In genomic region chr2:236393101-236393500, GRCh38 we compare ENCODE assay signal across 20 cellular contexts.
DNase-seq lines count a peak whose midpoint lies in the region; ATAC-seq, FAIRE-seq and TF ChIP-seq lines count a peak whose summit lies in the region.
"Had no signal": no experiment of that assay in that cellular context is flagged by ENCODE, and none has a peak within 500 bp of the region (broad histone marks: within the 10 kb centered on the region; RNA-seq: fewer than 3 reads in every experiment).

No MANE protein-coding gene starts in this region.

- H3K9ac ChIP-seq in BLaER1 (no peak overlapping the region), H1 (replicated peaks in 1 of 4; ENCODE audit: extremely low read depth in 1 of 4, low read depth in 3 of 4, low read length in 3 of 4) (no peak overlapping the region), neuronal stem cell (ENCODE audit: low read depth, low read length, poor library complexity) (no peak overlapping the region)

- peak; percentile 36 for FAIRE-seq in GM12892 (lab: Jason Lieb, UNC)
- no peak for FAIRE-seq in H1 (lab: Jason Lieb, UNC)
- FAIRE-seq in RCC 7860 (lab: Jason Lieb, UNC) = no peak
- FAIRE-seq: GM12878, GM18507 had no signal

- H3K23ac ChIP-seq in H1 (ENCODE audit: insufficient read length) (no peak overlapping the region), neuronal stem cell (ENCODE audit: low read depth, low read length, poor library complexity) (no peak overlapping the region)

- H4K91ac ChIP-seq in H1 (replicated peaks; ENCODE audit: insufficient read length, low read length) (no peak overlapping the region), neuronal stem cell (ENCODE audit: low read depth, low read length, poor library complexity) (no peak overlapping the region)

- no peak overlapping the region for H3K4ac ChIP-seq in H1 (replicated peaks; ENCODE audit: insufficient read length, low read depth, low read length)
- no peak overlapping the region for H3K4ac ChIP-seq in neuronal stem cell (ENCODE audit: low read length)

- H3K56ac ChIP-seq in H1 (replicated peaks; ENCODE audit: insufficient read length, low read depth, low read length) = no peak overlapping the region

- TF ChIP-seq POLR2A in GM12892 (IDR thresholded peaks at IDR 0.05; ENCODE audit: low read depth, low read length) (no peak), H1 (IDR thresholded peaks at IDR 0.05; ENCODE audit: control extremely low read depth in 1 of 2, low read depth in 2 of 2, low read length in 2 of 2) (no peak)

- H3K9me3 Mint-ChIP-seq in Caco-2 (ENCODE audit: unreplicated experiment) = no peaks in the 10 kb centered on the region

- H3K4me1 ChIP-seq in BLaER1 (peaks cover 7% of the 10 kb centered on the region), H1 (replicated peaks in 1 of 4; ENCODE audit: control insufficient read depth in 3 of 4, insufficient read depth in 4 of 4, low read length in 3 of 4) (no peaks in the 10 kb centered on the region; a peak in 1 of 7 replicates), neuronal stem cell (ENCODE audit: control insufficient read depth in 2 of 2, insufficient read depth in 1 of 2, low read depth in 1 of 2, low read length in 2 of 2) (peaks cover 0 to 2% of the 10 kb centered on the region in 2 donors), Caco-2 (no peaks in the 10 kb centered on the region)
- H3K4me1 ChIP-seq: HAP-1 had no signal

- no peaks in the 10 kb centered on the region for H3K9me3 ChIP-seq in BLaER1
- H3K9me3 ChIP-seq in H1 (ENCODE audit: insufficient read depth in 2 of 2, low read depth in 1 of 2, low read length in 1 of 2) = no peaks in the 10 kb centered on the region
- H3K9me3 ChIP-seq in neuronal stem cell (replicated peaks in 1 of 2; ENCODE audit: control insufficient read depth in 2 of 2, insufficient read depth in 1 of 2, low read depth in 1 of 2, low read length in 2 of 2) = no peaks in the 10 kb centered on the region
- H3K9me3 ChIP-seq in Caco-2 = no peaks in the 10 kb centered on the region
- H3K9me3 ChIP-seq: HAP-1 had no signal

- WGBS in H1 (ENCODE audit: extremely low coverage in 1 of 2, insufficient coverage in 1 of 2, insufficient read length in 1 of 2, insufficient replicate concordance in 2 of 2, low coverage in 1 of 2, low lambda C conversion rate in 2 of 2, missing lambda C conversion rate in 1 of 2), 2 experiments = 90% methylated on average over 3 of the region's 3 CpGs; no CpG with 5 or more reads in 1 of the 2 experiments
- no CpG with 5 or more reads among the region's 3 CpGs for WGBS in neuronal stem cell (ENCODE audit: extremely low coverage in 2 of 2, insufficient read length in 2 of 2, insufficient replicate concordance in 1 of 2), 2 donors

- H3K4me3 ChIP-seq in BLaER1 (no peak overlapping the region), H1 (ENCODE audit: extremely low read depth in 1 of 4, insufficient read depth in 2 of 4, low read depth in 3 of 4, low read length in 4 of 4) (no peak overlapping the region), neuronal stem cell (ENCODE audit: low read length in 2 of 2) (peak overlapping the region in 1 of 2 donors; percentile 51), Caco-2 (ENCODE audit: low read depth, low read length) (no peak overlapping the region)
- H3K4me3 ChIP-seq: GM12878, HAP-1 had no signal

- no peak overlapping the region; the same call in 1 of the 2 replicates for H2BK12ac ChIP-seq in H1 (ENCODE audit: low read depth, low read length)
- no peak overlapping the region for H2BK12ac ChIP-seq in neuronal stem cell (ENCODE audit: low read length)

- H3K36me3 ChIP-seq in BLaER1 (no peaks in the 10 kb centered on the region), H1 (ENCODE audit: control insufficient read depth in 2 of 4, insufficient read depth in 4 of 4, low read length in 3 of 4) (no peaks in the 10 kb centered on the region), neuronal stem cell (replicated peaks in 1 of 2; ENCODE audit: control insufficient read depth in 2 of 2, insufficient read depth in 2 of 2, low read length in 2 of 2) (no peaks in the 10 kb centered on the region), Caco-2 (ENCODE audit: control insufficient read depth, insufficient read depth, low read length) (no peaks in the 10 kb centered on the region)
- H3K36me3 ChIP-seq: HAP-1 had no signal

- H2BK15ac ChIP-seq in H1 (ENCODE audit: low read length) (no peak overlapping the region), neuronal stem cell (ENCODE audit: low read length) (no peak overlapping the region)

- no peak overlapping the region for H2AFZ ChIP-seq in H1 (ENCODE audit: low read length)
- no peak overlapping the region for H2AFZ ChIP-seq in neuronal stem cell (ENCODE audit: low read length)

- intact Hi-C loops in Caco-2 (cut with micrococcal nuclease; ENCODE audit: unreplicated experiment) = no loop called here

- H3K27ac Mint-ChIP-seq in Caco-2 (ENCODE audit: unreplicated experiment) = no peak overlapping the region
- H3K27ac Mint-ChIP-seq: CD14-positive monocyte; CD4-positive, alpha-beta memory T cell had no signal

- no peaks in the 10 kb centered on the region for H3K79me2 ChIP-seq in H1 (ENCODE audit: control insufficient read depth in 1 of 2, insufficient read depth in 2 of 2, low read length in 2 of 2)

- no peaks in the 10 kb centered on the region for H3K23me2 ChIP-seq in H1 (ENCODE audit: low read depth, low read length)

- H2BK5ac ChIP-seq in H1 (ENCODE audit: low read depth, low read length) (peak overlapping the region; percentile 49; the same call in 1 of the 2 replicates), neuronal stem cell (ENCODE audit: low read length) (no peak overlapping the region)

- no peak overlapping the region for H4K8ac ChIP-seq in H1 (ENCODE audit: extremely low read depth, insufficient read depth, low read length)
- no peak overlapping the region for H4K8ac ChIP-seq in neuronal stem cell (ENCODE audit: low read depth, low read length)

- no peak for TF ChIP-seq RAD21 in H1 (IDR thresholded peaks at IDR 0.05 in 1 of 2, conservative IDR thresholded peaks at IDR 0.05 in 1 of 2; ENCODE audit: low read depth in 2 of 2, low read length in 2 of 2)

- peaks cover 2% of the 10 kb centered on the region for H3K27me3 Mint-ChIP-seq in Caco-2 (ENCODE audit: insufficient read depth, unreplicated experiment)

- no peak for TF ChIP-seq EP300 in H1 (IDR thresholded peaks at IDR 0.05; ENCODE audit: borderline replicate concordance in 1 of 2, low read depth in 2 of 2, low read length in 2 of 2)

- H2BK120ac ChIP-seq in H1 (replicated peaks; ENCODE audit: low read depth, low read length) (no peak overlapping the region), neuronal stem cell (ENCODE audit: low read depth, low read length) (no peak overlapping the region)

- H3K4me1 Mint-ChIP-seq in Caco-2 (ENCODE audit: low read depth, unreplicated experiment) = no peaks in the 10 kb centered on the region
- H3K4me1 Mint-ChIP-seq: CD14-positive monocyte; CD4-positive, alpha-beta memory T cell had no signal

- H2AK5ac ChIP-seq in H1 (ENCODE audit: low read depth, low read length) (no peak overlapping the region; the same call in 1 of the 2 replicates), neuronal stem cell (ENCODE audit: low read depth, low read length) (no peak overlapping the region)

- no peaks in the 10 kb centered on the region for H3K36me3 Mint-ChIP-seq in Caco-2 (ENCODE audit: insufficient read depth, unreplicated experiment)
- H3K36me3 Mint-ChIP-seq: CD14-positive monocyte; CD4-positive, alpha-beta memory T cell had no signal

- POLR2A ChIA-PET in H1 (lab: Charles Lee; ENCODE audit: partially characterized antibody) (no interaction called here), Caco-2 (lab: Charles Lee) (no interaction called here)

- H3K79me1 ChIP-seq in H1 (ENCODE audit: low read depth, low read length) (no peaks in the 10 kb centered on the region), neuronal stem cell (ENCODE audit: low read depth, low read length) (no peaks in the 10 kb centered on the region)

- H3K27me3 ChIP-seq in BLaER1 = no peaks in the 10 kb centered on the region
- no peaks in the 10 kb centered on the region for H3K27me3 ChIP-seq in H1 (replicated peaks in 1 of 4; ENCODE audit: control insufficient read depth in 3 of 4, extremely low read depth in 1 of 4, insufficient read depth in 3 of 4, low read length in 3 of 4)
- H3K27me3 ChIP-seq in neuronal stem cell (ENCODE audit: control insufficient read depth in 3 of 3, insufficient read depth in 3 of 3, low read depth in 1 of 3, low read length in 3 of 3) = no peaks in the 10 kb centered on the region
- no peaks in the 10 kb centered on the region for H3K27me3 ChIP-seq in Caco-2 (replicated peaks; ENCODE audit: control insufficient read depth, insufficient read depth, low read length)

- no peak overlapping the region for H3K18ac ChIP-seq in H1 (ENCODE audit: extremely low read depth, low read length)
- H3K18ac ChIP-seq in neuronal stem cell (ENCODE audit: low read length) = peak overlapping the region; percentile 1

- DNase-seq in GM12892 (ENCODE audit: insufficient read length) = no peak
- DNase-seq in H1 (ENCODE audit: low read depth in 1 of 2, low spot score in 2 of 2) = no peak
- DNase-seq in neuronal stem cell (ENCODE audit: low spot score) = no peak
- DNase-seq in NCI-H1694 (lab: John Stamatoyannopoulos, UW) = no peak
- no peak for DNase-seq in stimulated activated naive CD8-positive, alpha-beta T cell treated with anti-CD3 and anti-CD28 coated beads, Interleukin-15, Interleukin-2, amounts not matched to agents 100 U/mL and 50 U/mL, for 24 hours
- DNase-seq in RCC 7860 (ENCODE audit: low spot score) = no peak
- no peak for DNase-seq in Caco-2
- DNase-seq: ACHN; AML-193; Calu3; CD4-positive, alpha-beta memory T cell; DMS79 treated with DMSO at 0.1 percent for 48 hours; GF-D8; GOT3; KG1 had no signal

- H3K14ac ChIP-seq in H1 (ENCODE audit: insufficient read length) = no peak overlapping the region
- H3K14ac ChIP-seq in neuronal stem cell (ENCODE audit: low read length) = no peak overlapping the region

- no peak overlapping the region for H3K4me3 Mint-ChIP-seq in Caco-2 (ENCODE audit: unreplicated experiment)
- H3K4me3 Mint-ChIP-seq: CD14-positive monocyte; CD4-positive, alpha-beta memory T cell had no signal

- BruUV-seq in Caco-2 (replicated peaks; lab: Mats Ljungman, UMichigan) = no TSS peak

- H3K27ac ChIP-seq in BLaER1 = no peak overlapping the region
- H3K27ac ChIP-seq in H1 (ENCODE audit: low read depth, low read length) = no peak overlapping the region
- H3K27ac ChIP-seq in neuronal stem cell (replicated peaks; ENCODE audit: low read length) = no peak overlapping the region

- H3K4me2 ChIP-seq in BLaER1 = peak overlapping the region; percentile 32; the same call in 1 of the 2 replicates
- no peak overlapping the region for H3K4me2 ChIP-seq in H1 (ENCODE audit: insufficient read depth in 1 of 2, low read depth in 2 of 2, low read length in 2 of 2)
- no peak overlapping the region for H3K4me2 ChIP-seq in neuronal stem cell (ENCODE audit: insufficient read depth, low read length, poor library complexity, severe bottlenecking)

- no peak for ATAC-seq in stimulated activated naive CD8-positive, alpha-beta T cell treated with anti-CD3 and anti-CD28 coated beads, Interleukin-15, Interleukin-2, amounts not matched to agents 100 U/mL and 50 U/mL, for 24 hours
- ATAC-seq: GM12878 had no signal

- H4K20me1 ChIP-seq in BLaER1 = no peaks in the 10 kb centered on the region
- H4K20me1 ChIP-seq in H1 (replicated peaks in 1 of 2; ENCODE audit: control insufficient read depth in 1 of 2, insufficient read depth in 2 of 2, low read length in 2 of 2) = no peaks in the 10 kb centered on the region

- H2BK20ac ChIP-seq in H1 (ENCODE audit: low read length) = no peak overlapping the region

- H4K5ac ChIP-seq in H1 (ENCODE audit: insufficient read length, low read depth, low read length) = no peak overlapping the region

- no peak for TF ChIP-seq CTCF in H1 (IDR thresholded peaks at IDR 0.05; ENCODE audit: control extremely low read depth in 1 of 3, insufficient read depth in 1 of 3, low read depth in 1 of 3, low read length in 3 of 3)
- no peak for TF ChIP-seq CTCF in Caco-2 (IDR thresholded peaks at IDR 0.05; ENCODE audit: insufficient read depth in 1 of 2, low read depth in 1 of 2, low read length in 1 of 2, severe bottlenecking in 1 of 2, unreplicated experiment in 1 of 2)

- CTCF ChIA-PET in H1 (lab: Charles Lee; ENCODE audit: partially characterized antibody) = interaction anchor here (2.8 kb wide), 1 partner anchor 9 kb away, joined by 10 read pairs; no protein-coding TSS in a partner anchor
- CTCF ChIA-PET in Caco-2 (lab: Charles Lee) = no interaction called here
